9 cellular contexts compared by ENCODE assay signal in the genomic region with DNA sequence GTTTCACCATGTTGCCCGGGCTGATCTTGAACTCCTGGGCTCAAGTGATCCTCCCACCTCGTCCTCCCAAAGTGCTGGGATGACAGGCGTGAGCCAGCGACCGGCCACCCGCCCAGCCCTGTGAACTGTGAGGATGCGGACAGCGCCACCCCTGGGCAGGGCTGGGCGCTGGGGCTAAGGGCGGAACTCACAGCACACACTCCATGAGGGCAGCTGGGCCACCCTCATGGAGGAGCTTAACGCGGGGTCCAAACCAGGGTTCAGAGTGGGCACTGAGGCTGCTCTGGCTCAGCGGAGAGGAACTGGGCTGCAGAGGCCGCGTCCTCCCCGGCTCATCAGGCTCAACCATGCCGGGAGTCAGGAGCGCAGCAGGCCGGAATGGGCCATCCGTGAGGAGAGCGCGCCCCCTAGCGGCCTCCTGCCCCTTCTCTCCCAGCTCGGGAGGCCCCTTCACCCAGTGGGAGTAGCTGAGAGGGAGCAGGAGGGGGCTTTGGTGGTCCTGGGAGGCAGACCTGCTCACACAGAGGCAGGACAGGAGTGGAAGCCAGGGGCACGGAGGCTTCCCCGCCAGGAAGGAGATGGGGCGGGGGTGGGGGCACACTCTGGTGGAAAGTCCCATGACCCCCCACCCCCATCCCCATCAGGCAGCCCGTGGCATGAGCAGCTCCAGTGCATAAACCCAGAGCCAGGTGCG. TPM values are rescaled to one million over a fixed set of nuclear protein-coding genes. Genes with fewer than 3 reads are reported as not detected.
A peak's percentile ranks its signal among the peaks of the same experiment; 100 is the strongest.
DNase-seq lines count a peak whose midpoint lies in the region; ATAC-seq and TF ChIP-seq lines count a peak whose summit lies in the region.
"Had no signal": no experiment of that assay in that cellular context is flagged by ENCODE, and none has a peak within 500 bp of the region (broad histone marks: within the 10 kb centered on the region; RNA-seq: fewer than 3 reads in every experiment).

No MANE protein-coding gene starts in this region.

- DNase-seq in DMS153 treated with DMSO at 0.1 percent for 48 hours (lab: John Stamatoyannopoulos, UW; ENCODE audit: unreplicated experiment), result peak; percentile 55
- DNase-seq in OCI-M2 (lab: John Stamatoyannopoulos, UW; ENCODE audit: unreplicated experiment), result peak; percentile 2
- peak; percentile 72 for DNase-seq in activated T-cell treated with anti-CD3 and anti-CD28 coated beads, Interleukin-2, amount 50 U/mL, for 1 hour
- DNase-seq in esophagus squamous epithelium (lab: John Stamatoyannopoulos, UW), result no peak
- DNase-seq in natural killer cell, result peak; percentile 68
- DNase-seq in stimulated activated naive CD8-positive, alpha-beta T cell treated with anti-CD3 and anti-CD28 coated beads, Interleukin-15, amount 100 ng/mL, for 72 hours, result peak; percentile 56 to 64

- ATAC-seq in natural killer cell, result peak; percentile 55 to 61 (median 57)
- peak; percentile 84 for ATAC-seq in stimulated activated naive CD8-positive, alpha-beta T cell treated with anti-CD3 and anti-CD28 coated beads, Interleukin-15, amount 100 ng/mL, for 72 hours
- ATAC-seq in HG03159 (IDR thresholded peaks at IDR 0.05; ENCODE audit: unreplicated experiment), result no peak

- H3K4me1 ChIP-seq in HUES6 (ENCODE audit: control insufficient read depth, insufficient read depth, low read length) (peaks cover 7% of the 10 kb centered on the region), esophagus squamous epithelium (peaks cover 0 to 10% (median 0%) of the 10 kb centered on the region in 3 donors)

- peaks cover 11 to 38% of the 10 kb centered on the region in 2 donors for H3K4me1 Mint-ChIP-seq in natural killer cell
- peaks cover 28% of the 10 kb centered on the region for H3K4me1 Mint-ChIP-seq in stimulated activated naive CD8-positive, alpha-beta T cell treated with anti-CD3 and anti-CD28 coated beads, Interleukin-15, amount 100 ng/mL, for 72 hours

- no peak for TF ChIP-seq POLR2A in esophagus squamous epithelium (IDR thresholded peaks at IDR 0.05)

- no peaks in the 10 kb centered on the region for H3K27me3 Mint-ChIP-seq in natural killer cell (ENCODE audit: low read depth in 2 of 2)
- H3K27me3 Mint-ChIP-seq in stimulated activated naive CD8-positive, alpha-beta T cell treated with anti-CD3 and anti-CD28 coated beads, Interleukin-15, amount 100 ng/mL, for 72 hours, result no peaks in the 10 kb centered on the region

- TF ChIP-seq CTCF in esophagus squamous epithelium (IDR thresholded peaks at IDR 0.05), result peak; percentile 89 to 95 (median 92)
- peak; percentile 76 for TF ChIP-seq CTCF in natural killer cell (IDR thresholded peaks at IDR 0.05)

- H3K36me3 Mint-ChIP-seq in natural killer cell, result no peaks in the 10 kb centered on the region

- H3K4me3 Mint-ChIP-seq in natural killer cell, result no peak overlapping the region
- H3K4me3 Mint-ChIP-seq in stimulated activated naive CD8-positive, alpha-beta T cell treated with anti-CD3 and anti-CD28 coated beads, Interleukin-15, amount 100 ng/mL, for 72 hours, result no peak overlapping the region

- WGBS in esophagus squamous epithelium, 2 donors, result no CpG with 5 or more reads among the region's 29 CpGs

- H3K36me3 ChIP-seq in HUES6 (ENCODE audit: control insufficient read depth, insufficient read depth, low read length) (peaks cover 12% of the 10 kb centered on the region), esophagus squamous epithelium (peaks cover 12 to 80% (median 16%) of the 10 kb centered on the region in 3 donors)

- no peaks in the 10 kb centered on the region for H3K9me3 Mint-ChIP-seq in natural killer cell
- H3K9me3 Mint-ChIP-seq in stimulated activated naive CD8-positive, alpha-beta T cell treated with anti-CD3 and anti-CD28 coated beads, Interleukin-15, amount 100 ng/mL, for 72 hours, result no peaks in the 10 kb centered on the region

- H3K27ac ChIP-seq in HUES6 (ENCODE audit: low read depth, low read length) (no peak overlapping the region), esophagus squamous epithelium (no peak overlapping the region)
- H3K27ac ChIP-seq: SK-N-MC had no signal

- H3K9me3 ChIP-seq in HUES6 (ENCODE audit: control insufficient read depth, insufficient read depth, low read depth, low read length) (no peaks in the 10 kb centered on the region), esophagus squamous epithelium (no peaks in the 10 kb centered on the region)

- H3K27ac Mint-ChIP-seq in natural killer cell, result peak overlapping the region in 1 of 2 donors; percentile 39
- peak overlapping the region in 1 of 2 donors; percentile 54 for H3K27ac Mint-ChIP-seq in stimulated activated naive CD8-positive, alpha-beta T cell treated with anti-CD3 and anti-CD28 coated beads, Interleukin-15, amount 100 ng/mL, for 72 hours

- H3K9ac ChIP-seq in HUES6 (ENCODE audit: low read length), result no peak overlapping the region

- H3K27me3 ChIP-seq in HUES6 (ENCODE audit: control insufficient read depth, insufficient read depth, low read length), result no peaks in the 10 kb centered on the region
- H3K27me3 ChIP-seq in esophagus squamous epithelium, result no peaks in the 10 kb centered on the region

- H3K4me3 ChIP-seq in HUES6 (ENCODE audit: low read depth, low read length) (peak overlapping the region; percentile 36), esophagus squamous epithelium (peak overlapping the region in 1 of 4 donors; percentile 28)
- H3K4me3 ChIP-seq: SK-N-MC had no signal

- intact Hi-C loops in esophagus squamous epithelium (cut with DNase I) (loop anchor here (5.0 kb wide), 1 partner anchor 45 kb away; no protein-coding TSS in a partner anchor), natural killer cell (cut with micrococcal nuclease) (loop anchor here (1.0 to 5.0 kb wide), 3 partner anchors 12 to 115 kb away; no protein-coding TSS in a partner anchor)

RNA-seq across cellular contexts. Expression of a gene that starts 13.8 kb away (rescaled TPM):
- total RNA-seq in esophagus squamous epithelium, result 10 to 100 TPM; 15.8 to 25.9 (median 17.8) TPM
- 100 to 1,000 TPM; 335 to 425 (median 415) TPM for total RNA-seq in natural killer cell

RNA-seq across cellular contexts. Expression of a gene that starts 23.1 kb away (rescaled TPM):
- 10 to 100 TPM; 45.2 to 59.1 (median 49.1) TPM for total RNA-seq in esophagus squamous epithelium
- total RNA-seq in natural killer cell, result 10 to 100 TPM; 22.1 to 34.2 (median 27.2) TPM

RNA-seq across cellular contexts. Expression of a gene that starts 30.9 kb away (rescaled TPM):
- total RNA-seq in esophagus squamous epithelium, result 10 to 100 TPM in 3 of 4 donors, 1 to 10 TPM in 1; 9.2 to 20.2 (median 14.2) TPM
- total RNA-seq in natural killer cell, result under 1 TPM; 0.35 to 0.93 (median 0.78) TPM

RNA-seq across cellular contexts. Expression of a gene that starts 51.5 kb away (rescaled TPM):
- total RNA-seq in esophagus squamous epithelium (10 to 100 TPM; 29.5 to 40.8 (median 33.2) TPM), natural killer cell (10 to 100 TPM; 29.4 to 42.7 (median 39.0) TPM)

Comparison
In these comparisons a context has a peak if more than half of its experiments do, and no peak if none do; other contexts are left out.
1. RNA of a gene that starts 13.8 kb away (total RNA-seq): 335 to 425 TPM in natural killer cell; 15.8 to 25.9 TPM in esophagus squamous epithelium; every median in the first group is over 10 times any median in the second.
2. RNA of a gene that starts 30.9 kb away (total RNA-seq): 9.2 to 20.2 TPM in esophagus squamous epithelium; 0.35 to 0.93 TPM in natural killer cell; every median in the first group is over 4 times any median in the second.